1 cellular context compared by ENCODE assay signal in the genomic region with DNA sequence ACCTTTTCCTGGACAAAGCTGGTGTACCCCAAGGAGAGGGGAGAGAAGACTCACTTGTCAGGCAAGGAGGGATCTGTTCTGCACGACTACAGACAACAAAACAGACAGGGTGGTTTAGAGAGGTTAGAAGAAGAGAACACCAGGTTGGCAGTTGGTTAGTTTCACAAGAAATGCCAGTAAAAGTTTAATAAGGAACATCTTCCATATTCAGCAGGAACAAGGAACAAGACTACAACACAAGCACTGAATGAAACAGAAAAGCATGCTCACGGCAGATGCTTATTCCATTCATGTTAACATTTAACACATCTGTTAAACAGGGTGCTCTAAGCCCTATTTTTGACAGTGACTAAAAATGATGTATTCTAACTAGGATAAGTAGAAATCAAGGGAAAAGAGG.
TF ChIP-seq lines count a peak whose summit lies in the region.

No MANE protein-coding gene starts in this region.

TF ChIP-seq in IMR-90, 13 proteins besides CTCF, POLR2A, EP300 and RAD21 (continued from another document):
- TF ChIP-seq BHLHE40 (IDR thresholded peaks at IDR 0.05; ENCODE audit: low read depth, low read length): no peak
- TF ChIP-seq MXI1 (IDR thresholded peaks at IDR 0.05; ENCODE audit: borderline replicate concordance, low read depth, low read length): no peak
- no peak for TF ChIP-seq MAZ (IDR thresholded peaks at IDR 0.05; ENCODE audit: borderline replicate concordance, low read depth, low read length)
TF ChIP-seq in IMR-90: peak in this region for 0.
